In genomic region chr16:89330177-89330856, GRCh38 we compare ENCODE assay signal across 8 cellular contexts.
DNase-seq lines count a peak whose midpoint lies in the region; ATAC-seq and TF ChIP-seq lines count a peak whose summit lies in the region.

No MANE protein-coding gene starts in this region.

- intact Hi-C loops in aorta (cut with DNase I) = loop anchor here (5.0 kb wide), 3 partner anchors 162 to 227 kb away; partner anchors contain the start of genes SPG7 (in 2 of the 2) and ANKRD11 (in 1 of the 2)

- no peak for DNase-seq in stimulated activated naive CD8-positive, alpha-beta T cell treated with anti-CD3 and anti-CD28 coated beads, Interleukin-15, Interleukin-2, amounts not matched to agents 100 U/mL and 50 U/mL, for 24 hours
- peak; percentile 79 for DNase-seq in activated effector memory CD4-positive, alpha-beta T cell treated with anti-CD3 and anti-CD28 coated beads, Interleukin-2, amount 50 U/mL, for 16 hours
- peak; percentile 64 for DNase-seq in iPS-NIHi7 (ENCODE audit: extremely low spot score)
- DNase-seq in aorta = peak; percentile 46 to 70
- DNase-seq in GM20000 (ENCODE audit: low spot score) = no peak
- DNase-seq in GOT3 (lab: John Stamatoyannopoulos, UW) = no peak

- peak overlapping the region; percentile 71 for H3K27ac Mint-ChIP-seq in stimulated activated naive CD8-positive, alpha-beta T cell treated with anti-CD3 and anti-CD28 coated beads, Interleukin-15, Interleukin-2, amounts not matched to agents 100 ng/mL and 50 ng/mL, for 24 hours

- no peaks in the 10 kb centered on the region for H3K36me3 ChIP-seq in aorta (ENCODE audit: control insufficient read depth in 1 of 2, insufficient read depth in 2 of 2, low read length in 1 of 2)

- H3K27me3 Mint-ChIP-seq in stimulated activated naive CD8-positive, alpha-beta T cell treated with anti-CD3 and anti-CD28 coated beads, Interleukin-15, Interleukin-2, amounts not matched to agents 100 ng/mL and 50 ng/mL, for 24 hours = no peaks in the 10 kb centered on the region

- no peak overlapping the region for H3K4me3 ChIP-seq in aorta (ENCODE audit: low read length in 2 of 2)

- H3K9me3 Mint-ChIP-seq in stimulated activated naive CD8-positive, alpha-beta T cell treated with anti-CD3 and anti-CD28 coated beads, Interleukin-15, Interleukin-2, amounts not matched to agents 100 ng/mL and 50 ng/mL, for 24 hours = no peaks in the 10 kb centered on the region

- peak overlapping the region; percentile 7 for H3K4me3 Mint-ChIP-seq in stimulated activated naive CD8-positive, alpha-beta T cell treated with anti-CD3 and anti-CD28 coated beads, Interleukin-15, Interleukin-2, amounts not matched to agents 100 ng/mL and 50 ng/mL, for 24 hours

- H3K9me3 ChIP-seq in aorta (ENCODE audit: control insufficient read depth, low read length) = no peaks in the 10 kb centered on the region

- H3K27ac ChIP-seq in aorta (ENCODE audit: low read depth in 1 of 2, low read length in 2 of 2) = no peak overlapping the region

- 65 to 67% methylated on average over 23 to 25 of the region's 25 CpGs for WGBS in aorta, 2 donors

- peaks cover 0 to 3% of the 10 kb centered on the region in 2 donors for H3K4me1 ChIP-seq in aorta (ENCODE audit: control insufficient read depth in 1 of 2, insufficient read depth in 2 of 2, low read length in 2 of 2)

- H3K4me1 Mint-ChIP-seq in stimulated activated naive CD8-positive, alpha-beta T cell treated with anti-CD3 and anti-CD28 coated beads, Interleukin-15, Interleukin-2, amounts not matched to agents 100 ng/mL and 50 ng/mL, for 24 hours (ENCODE audit: low read depth) = peaks cover 95% of the 10 kb centered on the region

- TF ChIP-seq CTCF in GM20000 (IDR thresholded peaks at IDR 0.05; ENCODE audit: extremely low read depth, missing control alignments) = no peak

- ATAC-seq in stimulated activated naive CD8-positive, alpha-beta T cell treated with anti-CD3 and anti-CD28 coated beads, Interleukin-15, Interleukin-2, amounts not matched to agents 100 U/mL and 50 U/mL, for 24 hours = no peak
- ATAC-seq in aorta (ENCODE audit: low FRiP score) = no peak
- ATAC-seq in HG02678 (IDR thresholded peaks at IDR 0.05; ENCODE audit: unreplicated experiment) = no peak

- H3K27me3 ChIP-seq in aorta (ENCODE audit: control insufficient read depth in 1 of 2, insufficient read depth in 2 of 2, low read length in 1 of 2) = no peaks in the 10 kb centered on the region

- peaks cover 9% of the 10 kb centered on the region for H3K36me3 Mint-ChIP-seq in stimulated activated naive CD8-positive, alpha-beta T cell treated with anti-CD3 and anti-CD28 coated beads, Interleukin-15, Interleukin-2, amounts not matched to agents 100 ng/mL and 50 ng/mL, for 24 hours (ENCODE audit: low read depth)

Comparison
In these comparisons a context has a peak if more than half of its experiments do, and no peak if none do; other contexts are left out.
1. DNase-seq: peak in activated effector memory CD4-positive, alpha-beta T cell treated with anti-CD3 and anti-CD28 coated beads, Interleukin-2, amount 50 U/mL, for 16 hours (single experiment), iPS-NIHi7 (single experiment) and aorta (2 of 2); none in stimulated activated naive CD8-positive, alpha-beta T cell treated with anti-CD3 and anti-CD28 coated beads, Interleukin-15, Interleukin-2, amounts not matched to agents 100 U/mL and 50 U/mL, for 24 hours (single experiment), GM20000 (single experiment) and GOT3 (single experiment).